In genomic region chrX:11049976-11050375, GRCh38 we compare ENCODE assay signal across 15 cellular contexts.
DNase-seq lines count a peak whose midpoint lies in the region; ATAC-seq and TF ChIP-seq lines count a peak whose summit lies in the region.
"Had no signal": no experiment of that assay in that cellular context is flagged by ENCODE, and none has a peak within 500 bp of the region (broad histone marks: within the 10 kb centered on the region; RNA-seq: fewer than 3 reads in every experiment).

No MANE protein-coding gene starts in this region.

- no peaks in the 10 kb centered on the region for H3K27me3 ChIP-seq in SJCRH30

- H3K4me1 ChIP-seq in SJCRH30, result no peaks in the 10 kb centered on the region
- H3K4me1 ChIP-seq: BLaER1 treated with 17β-estradiol and CSF1 and Interleukin-3, amounts not matched to agents 10 nM and 100 nM had no signal

- H3K9me3 Mint-ChIP-seq in Calu3 (ENCODE audit: low read depth, unreplicated experiment), result peaks cover 9% of the 10 kb centered on the region
- H3K9me3 Mint-ChIP-seq: GM23338 had no signal

- H3K4me3 ChIP-seq in SJCRH30, result no peak overlapping the region
- H3K4me3 ChIP-seq: BLaER1 treated with 17β-estradiol and CSF1 and Interleukin-3, amounts not matched to agents 10 nM and 100 nM; GM23338 had no signal

- no peaks in the 10 kb centered on the region for H3K36me3 ChIP-seq in SJCRH30
- H3K36me3 ChIP-seq: BLaER1 treated with 17β-estradiol and CSF1 and Interleukin-3, amounts not matched to agents 10 nM and 100 nM had no signal

- CTCF ChIA-PET in Calu3 (lab: Charles Lee), result no interaction called here

- no TSS peak for BruUV-seq in Calu3 (replicated peaks; lab: Mats Ljungman, UMichigan)

- ATAC-seq in HG02852 (IDR thresholded peaks at IDR 0.05; ENCODE audit: unreplicated experiment), result no peak
- ATAC-seq: GM23338 had no signal

- no peak overlapping the region for H3K4me3 Mint-ChIP-seq in Calu3 (ENCODE audit: low read depth, unreplicated experiment)
- H3K4me3 Mint-ChIP-seq: B cell; CD8-positive, alpha-beta memory T cell; GM23338; IgD-negative memory B cell had no signal

- intact Hi-C loops in Calu3 (cut with micrococcal nuclease; ENCODE audit: unreplicated experiment), result no loop called here

- peak; percentile 6 for DNase-seq in EL
- DNase-seq in SJCRH30, result peak; percentile 9 to 21
- peak; percentile 26 for DNase-seq in foreskin melanocyte
- DNase-seq in Calu3, result no peak
- DNase-seq in stimulated activated CD4-positive, alpha-beta T cell treated with anti-CD3 and anti-CD28 coated beads, Interleukin-15, amount 100 ng/mL, for 24 hours, result no peak
- DNase-seq: CD8-positive, alpha-beta memory T cell; COR-L47; DMS79 treated with DMSO at 0.1 percent for 48 hours; HCEC 1CT; KBM-7 had no signal

- H3K27ac Mint-ChIP-seq in Calu3 (ENCODE audit: unreplicated experiment), result no peak overlapping the region
- H3K27ac Mint-ChIP-seq: B cell; CD8-positive, alpha-beta memory T cell; GM23338; IgD-negative memory B cell had no signal

- TF ChIP-seq CTCF in Calu3 (IDR thresholded peaks at IDR 0.05; ENCODE audit: unreplicated experiment), result no peak

- no peak overlapping the region for H3K27ac ChIP-seq in SJCRH30
- H3K27ac ChIP-seq: BLaER1 treated with 17β-estradiol and CSF1 and Interleukin-3, amounts not matched to agents 10 nM and 100 nM had no signal

- H3K36me3 Mint-ChIP-seq in Calu3 (ENCODE audit: insufficient read depth, unreplicated experiment), result no peaks in the 10 kb centered on the region
- H3K36me3 Mint-ChIP-seq: CD8-positive, alpha-beta memory T cell had no signal

- H3K4me1 Mint-ChIP-seq in Calu3 (ENCODE audit: low read depth, unreplicated experiment), result no peaks in the 10 kb centered on the region
- H3K4me1 Mint-ChIP-seq: B cell; CD8-positive, alpha-beta memory T cell; GM23338; IgD-negative memory B cell had no signal

- H3K27me3 Mint-ChIP-seq in Calu3 (ENCODE audit: unreplicated experiment), result no peaks in the 10 kb centered on the region
- H3K27me3 Mint-ChIP-seq: B cell, IgD-negative memory B cell had no signal

- H3K9me3 ChIP-seq in SJCRH30 (replicated peaks), result no peaks in the 10 kb centered on the region

Comparison
In these comparisons a context has a peak if more than half of its experiments do, and no peak if none do; other contexts are left out.
1. DNase-seq: peak in EL (single experiment), SJCRH30 (2 of 2) and foreskin melanocyte (single experiment); none in Calu3 (single experiment) and stimulated activated CD4-positive, alpha-beta T cell treated with anti-CD3 and anti-CD28 coated beads, Interleukin-15, amount 100 ng/mL, for 24 hours (single experiment).